20 cellular contexts compared by ENCODE assay signal in the genomic region with DNA sequence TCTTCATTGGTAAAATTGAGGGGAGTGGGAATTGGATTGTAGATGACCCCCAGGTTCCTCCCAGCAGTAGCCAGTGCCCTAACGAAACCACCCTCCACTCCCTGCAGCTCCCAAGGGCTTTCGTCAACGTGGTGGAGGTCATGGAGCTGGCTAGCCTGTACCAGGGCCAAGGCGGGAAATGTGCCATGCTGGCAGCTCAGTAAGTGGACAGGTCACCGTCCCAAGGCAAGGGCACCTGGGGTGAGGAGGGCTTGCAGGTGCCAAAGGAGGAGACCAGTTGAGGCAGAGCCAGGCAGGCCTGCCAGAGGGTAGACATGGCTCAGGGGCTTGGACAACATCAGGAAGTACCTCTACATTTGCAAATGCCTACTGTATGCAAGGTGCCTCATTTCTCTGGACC.
DNase-seq lines count a peak whose midpoint lies in the region; ATAC-seq and TF ChIP-seq lines count a peak whose summit lies in the region.
"Had no signal": no experiment of that assay in that cellular context is flagged by ENCODE, and none has a peak within 500 bp of the region (broad histone marks: within the 10 kb centered on the region; RNA-seq: fewer than 3 reads in every experiment).

No MANE protein-coding gene starts in this region.

- H4K20me1 ChIP-seq in IMR-90 (ENCODE audit: insufficient read depth, low read length): no peaks in the 10 kb centered on the region

- H3K27me3 ChIP-seq in IMR-90 (ENCODE audit: control insufficient read depth, insufficient read depth, low read length): no peaks in the 10 kb centered on the region
- no peaks in the 10 kb centered on the region for H3K27me3 ChIP-seq in ascending aorta
- H3K27me3 ChIP-seq in right atrium auricular region: no peaks in the 10 kb centered on the region
- H3K27me3 ChIP-seq in skeletal muscle tissue (ENCODE audit: control insufficient read depth in 3 of 3, insufficient read depth in 3 of 3, low read length in 3 of 3): no peaks in the 10 kb centered on the region

- H3K9me1 ChIP-seq in IMR-90 (ENCODE audit: insufficient read depth, low read length): peaks cover 33% of the 10 kb centered on the region

- no peak overlapping the region for H4K91ac ChIP-seq in IMR-90 (ENCODE audit: insufficient read depth, low read depth, low read length)

- no peak overlapping the region for H3K4me3 ChIP-seq in IMR-90 (ENCODE audit: insufficient read depth, low read depth, low read length)
- H3K4me3 ChIP-seq in ascending aorta: no peak overlapping the region
- H3K4me3 ChIP-seq in right atrium auricular region: no peak overlapping the region
- no peak overlapping the region for H3K4me3 ChIP-seq in skeletal muscle tissue (ENCODE audit: low read length in 3 of 3)
- H3K4me3 ChIP-seq: GM23338 had no signal

- POLR2A ChIA-PET in IMR-90 (lab: Charles Lee; ENCODE audit: unreplicated experiment): no interaction called here

- no peak overlapping the region for H2BK20ac ChIP-seq in IMR-90 (ENCODE audit: low read depth, low read length)

- H2BK120ac ChIP-seq in IMR-90 (ENCODE audit: low read depth, low read length): no peak overlapping the region

- H2AK9ac ChIP-seq in IMR-90 (replicated peaks; ENCODE audit: low read depth, low read length, poor library complexity): no peak overlapping the region

- H3K9ac ChIP-seq in IMR-90 (ENCODE audit: low read depth, low read length): no peak overlapping the region
- peak overlapping the region in 2 of 3 donors; percentile 49 to 70 for H3K9ac ChIP-seq in skeletal muscle tissue (ENCODE audit: low read depth in 1 of 3, low read length in 3 of 3)

- TF ChIP-seq CTCF in IMR-90 (conservative IDR thresholded peaks at IDR 0.05; ENCODE audit: low read depth, low read length): no peak
- no peak for TF ChIP-seq CTCF in ascending aorta (IDR thresholded peaks at IDR 0.05)
- TF ChIP-seq CTCF in right atrium auricular region (IDR thresholded peaks at IDR 0.05): no peak

- no peak overlapping the region for H2AFZ ChIP-seq in IMR-90 (replicated peaks; ENCODE audit: low read length, poor library complexity)
- H2AFZ ChIP-seq: GM23338 had no signal

- H3K27ac ChIP-seq in IMR-90 (ENCODE audit: insufficient read depth, low read length): no peak overlapping the region
- H3K27ac ChIP-seq in ascending aorta: peak overlapping the region; percentile 94 to 100
- H3K27ac ChIP-seq in right atrium auricular region: peak overlapping the region; percentile 86 to 92
- H3K27ac ChIP-seq in skeletal muscle tissue (ENCODE audit: low read depth, low read length): peak overlapping the region; percentile 94

- H2BK5ac ChIP-seq in IMR-90 (ENCODE audit: low read depth, low read length, poor library complexity, severe bottlenecking): no peak overlapping the region

- H2BK15ac ChIP-seq in IMR-90 (ENCODE audit: low read depth, low read length): no peak overlapping the region

- H3K4me1 ChIP-seq in IMR-90 (ENCODE audit: control insufficient read depth, insufficient read depth, low read length) (peaks cover 29% of the 10 kb centered on the region), ascending aorta (peaks cover 40 to 65% of the 10 kb centered on the region in 2 donors), right atrium auricular region (peaks cover 0 to 48% of the 10 kb centered on the region in 2 donors), skeletal muscle tissue (ENCODE audit: control insufficient read depth in 3 of 3, insufficient read depth in 3 of 3, low read length in 3 of 3) (peaks cover 68 to 80% (median 68%) of the 10 kb centered on the region in 3 donors)

- peak overlapping the region; percentile 17; the same call in 1 of the 2 replicates for H3K4ac ChIP-seq in IMR-90 (ENCODE audit: low read depth, low read length)

- no peaks in the 10 kb centered on the region for H3K79me1 ChIP-seq in IMR-90 (ENCODE audit: low read depth in 1 of 2, low read length in 2 of 2)

- peak overlapping the region; percentile 4; the same call in 1 of the 2 replicates for H2AK5ac ChIP-seq in IMR-90 (ENCODE audit: low read depth, low read length)

- no peak overlapping the region for H3K23ac ChIP-seq in IMR-90 (ENCODE audit: low read depth, low read length)

- H3K9me3 ChIP-seq in IMR-90 (ENCODE audit: control insufficient read depth, insufficient read depth, low read length): no peaks in the 10 kb centered on the region
- no peaks in the 10 kb centered on the region for H3K9me3 ChIP-seq in ascending aorta
- no peaks in the 10 kb centered on the region for H3K9me3 ChIP-seq in right atrium auricular region
- H3K9me3 ChIP-seq in skeletal muscle tissue (ENCODE audit: control insufficient read depth in 3 of 3, low read length in 3 of 3): no peaks in the 10 kb centered on the region

- H4K8ac ChIP-seq in IMR-90 (ENCODE audit: low read depth in 2 of 2, low read length in 2 of 2): no peak overlapping the region

- H3K14ac ChIP-seq in IMR-90 (replicated peaks; ENCODE audit: low read depth, low read length): 0 out of 2 replicates have a peak overlapping the region, but pooled peaks have one; percentile 18

- H3K36me3 ChIP-seq in IMR-90 (ENCODE audit: control insufficient read depth, insufficient read depth, low read length): no peaks in the 10 kb centered on the region
- no peaks in the 10 kb centered on the region for H3K36me3 ChIP-seq in ascending aorta
- no peaks in the 10 kb centered on the region for H3K36me3 ChIP-seq in right atrium auricular region
- no peaks in the 10 kb centered on the region for H3K36me3 ChIP-seq in skeletal muscle tissue (ENCODE audit: control insufficient read depth in 3 of 3, insufficient read depth in 3 of 3, low read length in 3 of 3)

- no TSS peak for BruUV-seq in IMR-90 (replicated peaks; lab: Mats Ljungman, UMichigan)

- no peak for TF ChIP-seq RAD21 in IMR-90 (IDR thresholded peaks at IDR 0.05; ENCODE audit: low read length)

- no peak overlapping the region for H4K5ac ChIP-seq in IMR-90 (ENCODE audit: low read depth, low read length)

- CTCF ChIA-PET in IMR-90 (lab: Yijun Ruan, JAX): interaction anchor here (1.0 kb wide), 1 partner anchor 35 kb away, joined by 4 read pairs; no protein-coding TSS in a partner anchor

- no peak for DNase-seq in IMR-90
- no peak for DNase-seq in ascending aorta (ENCODE audit: low spot score in 2 of 2)
- no peak for DNase-seq in right atrium auricular region (ENCODE audit: low spot score)
- DNase-seq in T-helper 9 cell: no peak
- DNase-seq in stimulated activated CD4-positive, alpha-beta T cell treated with anti-CD3 and anti-CD28 coated beads, Interleukin-4, amount 100 ng/mL, for 24 hours: no peak
- DNase-seq in activated CD4-positive, alpha-beta T cell treated with anti-CD3 and anti-CD28 coated beads, Interleukin-2, amount 50 U/mL, for 4 hours: no peak
- no peak for DNase-seq in NCI-H2227 treated with DMSO at 0.1 percent for 48 hours (lab: John Stamatoyannopoulos, UW)
- DNase-seq: ACHN; AML-193; COR-L47; GF-D8; KG1; NCI-H1417 treated with DMSO at 0.1 percent for 48 hours; NCI-H1930; NCI-H2171; NCI-H446 treated with DMSO at 0.1 percent for 48 hours; NK-92 treated with Interleukin-12 subunit alpha and Interleukin-12 subunit beta, amount 100 ng/mL, for 24 hours had no signal

- no peak for TF ChIP-seq POLR2A in IMR-90 (IDR thresholded peaks at IDR 0.05; ENCODE audit: low read depth, low read length)

- ATAC-seq in IMR-90 (ENCODE audit: low read depth): no peak
- ATAC-seq: GM23338, HCT116 had no signal

- H3K18ac ChIP-seq in IMR-90 (ENCODE audit: low read depth, low read length): no peak overlapping the region

- intact Hi-C loops in IMR-90 (cut with micrococcal nuclease): no loop called here
- intact Hi-C loops in ascending aorta (cut with DNase I): loop anchor here (5.0 kb wide), 1 partner anchor 922 kb away; no protein-coding TSS in a partner anchor

- no peak overlapping the region for H3K4me2 ChIP-seq in IMR-90 (ENCODE audit: low read depth, low read length)
- H3K4me2 ChIP-seq: GM23338 had no signal

- 80% methylated on average over 1 of the region's 5 CpGs; no CpG with 5 or more reads in 1 of the 2 experiments for WGBS in IMR-90 (ENCODE audit: extremely low coverage in 2 of 2, insufficient read length in 1 of 2), 2 experiments

- in situ Hi-C loops in IMR-90 (cut with MboI; ENCODE audit: low sequenced_read_pairs): no loop called here

- dilution Hi-C loops in IMR-90 (cut with HindIII; ENCODE audit: low sequenced_read_pairs, unreplicated experiment): no loop called here

- no peak overlapping the region for H3K56ac ChIP-seq in IMR-90 (ENCODE audit: extremely low read depth, insufficient read depth, low read length)

TF ChIP-seq in IMR-90, 13 proteins besides CTCF, POLR2A, EP300 and RAD21 (continues in another document):
- TF ChIP-seq CHD1 (IDR thresholded peaks at IDR 0.05; ENCODE audit: low read depth, low read length) (no peak), SMC3 (IDR thresholded peaks at IDR 0.05; ENCODE audit: low read depth, low read length) (no peak), MXI1 (IDR thresholded peaks at IDR 0.05; ENCODE audit: borderline replicate concordance, low read depth, low read length) (no peak), NFE2L2 (IDR thresholded peaks at IDR 0.05; ENCODE audit: low read depth, low read length) (no peak), FOS (IDR thresholded peaks at IDR 0.05; ENCODE audit: low read depth, low read length) (no peak), BHLHE40 (IDR thresholded peaks at IDR 0.05; ENCODE audit: low read depth, low read length) (no peak), MAFK (IDR thresholded peaks at IDR 0.05; ENCODE audit: low read depth, low read length) (no peak), CEBPB (IDR thresholded peaks at IDR 0.05; ENCODE audit: low read depth, low read length) (no peak), RCOR1 (IDR thresholded peaks at IDR 0.05; ENCODE audit: insufficient replicate concordance, low read length) (no peak), RFX5 (IDR thresholded peaks at IDR 0.05; ENCODE audit: low read depth, low read length) (no peak)
- TF ChIP-seq, protein P1, sequence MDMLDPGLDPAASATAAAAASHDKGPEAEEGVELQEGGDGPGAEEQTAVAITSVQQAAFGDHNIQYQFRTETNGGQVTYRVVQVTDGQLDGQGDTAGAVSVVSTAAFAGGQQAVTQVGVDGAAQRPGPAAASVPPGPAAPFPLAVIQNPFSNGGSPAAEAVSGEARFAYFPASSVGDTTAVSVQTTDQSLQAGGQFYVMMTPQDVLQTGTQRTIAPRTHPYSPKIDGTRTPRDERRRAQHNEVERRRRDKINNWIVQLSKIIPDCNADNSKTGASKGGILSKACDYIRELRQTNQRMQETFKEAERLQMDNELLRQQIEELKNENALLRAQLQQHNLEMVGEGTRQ (IDR thresholded peaks at IDR 0.05; ENCODE audit: low read depth, low read length): no peak
- TF ChIP-seq, protein P2, sequence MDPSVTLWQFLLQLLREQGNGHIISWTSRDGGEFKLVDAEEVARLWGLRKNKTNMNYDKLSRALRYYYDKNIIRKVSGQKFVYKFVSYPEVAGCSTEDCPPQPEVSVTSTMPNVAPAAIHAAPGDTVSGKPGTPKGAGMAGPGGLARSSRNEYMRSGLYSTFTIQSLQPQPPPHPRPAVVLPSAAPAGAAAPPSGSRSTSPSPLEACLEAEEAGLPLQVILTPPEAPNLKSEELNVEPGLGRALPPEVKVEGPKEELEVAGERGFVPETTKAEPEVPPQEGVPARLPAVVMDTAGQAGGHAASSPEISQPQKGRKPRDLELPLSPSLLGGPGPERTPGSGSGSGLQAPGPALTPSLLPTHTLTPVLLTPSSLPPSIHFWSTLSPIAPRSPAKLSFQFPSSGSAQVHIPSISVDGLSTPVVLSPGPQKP (IDR thresholded peaks at IDR 0.05; ENCODE audit: borderline replicate concordance, low read depth, low read length): no peak
